9 cellular contexts compared by ENCODE assay signal in the genomic region with DNA sequence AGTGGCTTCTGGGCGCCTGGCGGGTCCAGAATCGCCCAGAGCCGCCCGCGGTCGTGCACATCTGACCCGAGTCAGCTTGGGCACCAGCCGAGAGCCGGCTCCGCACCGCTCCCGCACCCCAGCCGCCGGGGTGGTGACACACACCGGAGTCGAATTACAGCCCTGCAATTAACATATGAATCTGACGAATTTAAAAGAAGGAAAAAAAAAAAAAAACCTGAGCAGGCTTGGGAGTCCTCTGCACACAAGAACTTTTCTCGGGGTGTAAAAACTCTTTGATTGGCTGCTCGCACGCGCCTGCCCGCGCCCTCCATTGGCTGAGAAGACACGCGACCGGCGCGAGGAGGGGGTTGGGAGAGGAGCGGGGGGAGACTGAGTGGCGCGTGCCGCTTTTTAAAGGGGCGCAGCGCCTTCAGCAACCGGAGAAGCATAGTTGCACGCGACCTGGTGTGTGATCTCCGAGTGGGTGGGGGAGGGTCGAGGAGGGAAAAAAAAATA. TPM values are rescaled to one million over a fixed set of nuclear protein-coding genes. Genes with fewer than 3 reads are reported as not detected.
DNase-seq lines count a peak whose midpoint lies in the region; ATAC-seq and TF ChIP-seq lines count a peak whose summit lies in the region.
"Had no signal": no experiment of that assay in that cellular context is flagged by ENCODE, and none has a peak within 500 bp of the region (broad histone marks: within the 10 kb centered on the region; RNA-seq: fewer than 3 reads in every experiment).

Gene ATOH1 (plus strand): TSS at position 422 of the 498 bp plus-strand sequence. CDS start 174 bp downstream, outside the sequence.

- peak within 1 kb of the TSS; percentile 27 to 62 (median 39) for H3K4me3 ChIP-seq in breast epithelium
- peak within 1 kb of the TSS; percentile 28 for H3K4me3 ChIP-seq in mesodermal cell (ENCODE audit: extremely low read depth, insufficient read depth, low read length, poor library complexity, severe bottlenecking)

- TF ChIP-seq POLR2A in breast epithelium (IDR thresholded peaks at IDR 0.05) = no peak

- TF ChIP-seq CTCF in GM13976 (IDR thresholded peaks at IDR 0.05; ENCODE audit: borderline replicate concordance, control extremely low read depth, extremely low read depth, insufficient read depth, missing control alignments) = no peak
- TF ChIP-seq CTCF in breast epithelium (IDR thresholded peaks at IDR 0.05) = no peak

- in situ Hi-C loops in GM13976 (cut with MboI; ENCODE audit: low sequenced_read_pairs, unreplicated experiment) (no loop called here), G401 (cut with HindIII; ENCODE audit: low sequenced_read_pairs) (no loop called here)

- DNase-seq in GM13976 (ENCODE audit: low spot score) (peak; percentile 33), NCI-H1105 treated with DMSO at 0.1 percent for 48 hours (lab: John Stamatoyannopoulos, UW) (peak; percentile 23), breast epithelium (ENCODE audit: low spot score in 2 of 2) (no peak), G401 (ENCODE audit: low spot score) (no peak), Ammon's horn (ENCODE audit: low spot score) (no peak)

- peaks cover 7 to 15% of the 10 kb centered on the region in 2 donors for H3K4me1 ChIP-seq in breast epithelium
- H3K4me1 ChIP-seq in mesodermal cell (ENCODE audit: control insufficient read depth, insufficient read depth, low read length, poor library complexity, severe bottlenecking) = no peaks in the 10 kb centered on the region

- H3K36me3 ChIP-seq in breast epithelium (no peaks in the 10 kb centered on the region), mesodermal cell (ENCODE audit: control insufficient read depth, insufficient read depth, low read length) (no peaks in the 10 kb centered on the region)

- ATAC-seq in GM18858 (IDR thresholded peaks at IDR 0.05; ENCODE audit: unreplicated experiment) (no peak), GM21528 (IDR thresholded peaks at IDR 0.05; ENCODE audit: low FRiP score, unreplicated experiment) (no peak)

- H3K9me3 ChIP-seq in breast epithelium = no peaks in the 10 kb centered on the region
- H3K9me3 ChIP-seq in mesodermal cell (ENCODE audit: control insufficient read depth, low read length) = no peaks in the 10 kb centered on the region

- 0% methylated on average over 21 to 27 of the region's 40 CpGs for WGBS in mesodermal cell (ENCODE audit: insufficient coverage in 2 of 2), 2 experiments

- H3K27ac ChIP-seq in breast epithelium = no peak within 1 kb of the TSS
- H3K27ac ChIP-seq in mesodermal cell (ENCODE audit: low read depth, low read length, severe bottlenecking) = no peak within 1 kb of the TSS

- intact Hi-C loops in breast epithelium (cut with DNase I; ENCODE audit: low total_unique reads) = no loop called here

- H3K27me3 ChIP-seq in breast epithelium = peaks cover 0 to 72% of the 10 kb centered on the region in 2 donors

RNA-seq across cellular contexts. Expression of gene ATOH1, which starts in this region (rescaled TPM):
- total RNA-seq in breast epithelium = not detected
- 0.33 TPM for polyA plus RNA-seq in mesodermal cell (2013, experiment 1 of 2)
- 0.20 TPM for polyA plus RNA-seq in mesodermal cell (2013, experiment 2 of 2)
- total RNA-seq in G401 (2014; rRNA removed; shearing (Covaris generic)) = not detected in 2 replicates
- total RNA-seq: mononuclear cell had no signal

Comparison
In these comparisons a context has a peak if more than half of its experiments do, and no peak if none do; other contexts are left out.
1. DNase-seq: peak in GM13976 (single experiment) and NCI-H1105 treated with DMSO at 0.1 percent for 48 hours (single experiment); none in breast epithelium (0 of 2), G401 (single experiment) and Ammon's horn (single experiment).